20 cellular contexts compared by ENCODE assay signal in the genomic region with DNA sequence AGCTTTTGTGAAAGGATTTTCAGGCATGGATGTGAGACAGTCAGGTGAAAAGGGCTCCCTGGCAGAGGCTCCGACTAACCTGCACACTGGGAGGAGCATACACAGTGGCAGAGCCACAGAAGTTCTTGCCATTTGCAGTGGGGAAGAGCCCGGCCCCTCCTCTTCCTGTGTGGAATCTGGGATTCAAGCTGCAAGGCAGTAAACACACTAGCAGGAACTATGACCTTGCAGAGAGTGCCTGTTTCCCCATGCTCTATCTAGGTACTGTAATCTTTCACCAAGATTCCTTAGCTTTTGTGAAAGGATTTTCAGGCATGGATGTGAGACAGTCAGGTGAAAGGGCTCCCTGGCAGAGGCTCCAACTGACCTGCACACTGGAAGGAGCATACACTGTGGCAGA. TPM values are rescaled to one million over a fixed set of nuclear protein-coding genes. Genes with fewer than 3 reads are reported as not detected.
"Had no signal": no experiment of that assay in that cellular context is flagged by ENCODE, and none has a peak within 500 bp of the region (broad histone marks: within the 10 kb centered on the region; RNA-seq: fewer than 3 reads in every experiment).

No MANE protein-coding gene starts in this region.

- DNase-seq: IMR-90, Kasumi-1, MM.1S, NCI-H1092 treated with DMSO at 0.1 percent for 48 hours, NCI-H1436, NCI-H187, NCI-H2029, NCI-H2081 treated with DMSO at 0.1 percent for 48 hours, NCI-H2171, NCI-H226, NCI-H446, NCI-H510A, NCI-H524 treated with DMSO at 0.1 percent for 48 hours, NCI-H69, NCI-H774, SHP77, SK-N-SH had no signal

- H3K9me3 ChIP-seq: SK-N-SH had no signal

- FAIRE-seq: HepG2 had no signal

- H3K4me2 ChIP-seq: KMS-11, SK-N-SH had no signal

- H3K27ac ChIP-seq: KMS-11, RWPE1 had no signal

- H3K9ac ChIP-seq: KMS-11, SK-N-SH had no signal

- ATAC-seq: HepG2 had no signal

RNA-seq across cellular contexts. Expression of a gene that starts 19.8 kb away (rescaled TPM):
- total RNA-seq: HepG2 had no signal
- polyA plus RNA-seq: HepG2 had no signal
